ENCODE assay signal across 1 cellular context in genomic region chr12:26651566-26652188, GRCh38.
TF ChIP-seq lines count a peak whose summit lies in the region.

No MANE protein-coding gene starts in this region.

TF ChIP-seq in K562, 482 proteins besides CTCF, POLR2A, EP300 and RAD21 (continued from another document):
- TF ChIP-seq DEAF1 (CRISPR knock-in tag; IDR thresholded peaks at IDR 0.05), result peak; percentile 85
- no peak for TF ChIP-seq CEBPB (tag; IDR thresholded peaks at IDR 0.05)
TF ChIP-seq in K562: peak in this region for 5.
